9 cellular contexts compared by ENCODE assay signal in the genomic region with DNA sequence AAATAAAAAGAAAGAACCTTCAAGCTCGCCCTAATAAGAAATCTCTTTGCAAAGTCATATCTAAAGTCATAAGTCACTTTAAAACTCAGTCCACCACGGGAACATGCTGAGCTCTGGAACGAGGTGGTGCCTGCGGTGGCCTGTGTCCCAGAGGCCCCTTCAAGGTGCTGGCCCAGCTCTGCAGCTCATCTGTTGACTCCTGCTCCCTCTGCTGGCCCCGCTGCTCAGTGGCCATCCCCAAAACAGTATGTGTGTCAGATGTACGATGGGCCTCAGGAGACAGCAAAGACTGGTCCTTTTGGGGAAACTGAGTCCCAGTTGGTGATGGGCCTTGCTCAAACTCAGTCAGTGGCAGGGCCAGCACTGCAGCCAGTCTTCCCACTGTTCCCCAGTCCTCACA. TPM values are rescaled to one million over a fixed set of nuclear protein-coding genes. Genes with fewer than 3 reads are reported as not detected.
A peak's percentile ranks its signal among the peaks of the same experiment; 100 is the strongest.
DNase-seq lines count a peak whose midpoint lies in the region; ATAC-seq and TF ChIP-seq lines count a peak whose summit lies in the region.
"Had no signal": no experiment of that assay in that cellular context is flagged by ENCODE, and none has a peak within 500 bp of the region (broad histone marks: within the 10 kb centered on the region; RNA-seq: fewer than 3 reads in every experiment).

No MANE protein-coding gene starts in this region.

- H3K4me3 ChIP-seq in esophagus squamous epithelium, result no peak overlapping the region
- H3K4me3 ChIP-seq: BLaER1 had no signal

- H3K9me3 ChIP-seq in esophagus squamous epithelium, result no peaks in the 10 kb centered on the region
- H3K9me3 ChIP-seq: BLaER1 had no signal

- peak in 5 of 6 experiments; percentile 7 to 34 (median 23) for TF ChIP-seq CTCF in esophagus squamous epithelium (IDR thresholded peaks at IDR 0.05)

- intact Hi-C loops in esophagus squamous epithelium (cut with DNase I), result loop anchor here (10.0 kb wide), 1 partner anchor 182 kb away; no protein-coding TSS in a partner anchor

- no peaks in the 10 kb centered on the region for H3K4me1 ChIP-seq in esophagus squamous epithelium
- H3K4me1 ChIP-seq: BLaER1 had no signal

- DNase-seq in NCI-H510A treated with DMSO at 0.1 percent for 48 hours (lab: John Stamatoyannopoulos, UW) (peak; percentile 18), NCI-H510A (lab: John Stamatoyannopoulos, UW) (no peak), NCI-H748 (lab: John Stamatoyannopoulos, UW; ENCODE audit: unreplicated experiment) (peak; percentile 50), esophagus squamous epithelium (lab: John Stamatoyannopoulos, UW) (no peak), pons (ENCODE audit: low spot score) (peak; percentile 35), NCI-H2107 (lab: John Stamatoyannopoulos, UW) (no peak)
- DNase-seq in activated naive CD4-positive, alpha-beta T cell (lab: John Stamatoyannopoulos, UW), result no peak

- TF ChIP-seq POLR2A in esophagus squamous epithelium (IDR thresholded peaks at IDR 0.05), result no peak

- ATAC-seq in GM18870 (IDR thresholded peaks at IDR 0.05; ENCODE audit: unreplicated experiment), result no peak

- H3K36me3 ChIP-seq in esophagus squamous epithelium, result no peaks in the 10 kb centered on the region
- H3K36me3 ChIP-seq: BLaER1 had no signal

- WGBS in esophagus squamous epithelium, 2 donors, result 23 to 25% methylated on average over 5 to 6 of the region's 6 CpGs

- H3K27me3 ChIP-seq in esophagus squamous epithelium, result peaks cover 0 to 22% (median 0%) of the 10 kb centered on the region in 4 donors
- H3K27me3 ChIP-seq: BLaER1 had no signal

- no peak overlapping the region for H3K27ac ChIP-seq in esophagus squamous epithelium
- H3K27ac ChIP-seq: BLaER1 had no signal

RNA-seq across cellular contexts. Expression of gene FOXB2, which starts 22.8 kb away (rescaled TPM):
- total RNA-seq in esophagus squamous epithelium, result not detected

Comparison
In these comparisons a context has a peak if more than half of its experiments do, and no peak if none do; other contexts are left out.
1. DNase-seq: peak in NCI-H510A treated with DMSO at 0.1 percent for 48 hours (single experiment), NCI-H748 (single experiment) and pons (single experiment); none in NCI-H510A (single experiment), esophagus squamous epithelium (single experiment), activated naive CD4-positive, alpha-beta T cell (0 of 4) and NCI-H2107 (single experiment).